Comparison of ENCODE assay signal across 3 cellular contexts in the genomic region with DNA sequence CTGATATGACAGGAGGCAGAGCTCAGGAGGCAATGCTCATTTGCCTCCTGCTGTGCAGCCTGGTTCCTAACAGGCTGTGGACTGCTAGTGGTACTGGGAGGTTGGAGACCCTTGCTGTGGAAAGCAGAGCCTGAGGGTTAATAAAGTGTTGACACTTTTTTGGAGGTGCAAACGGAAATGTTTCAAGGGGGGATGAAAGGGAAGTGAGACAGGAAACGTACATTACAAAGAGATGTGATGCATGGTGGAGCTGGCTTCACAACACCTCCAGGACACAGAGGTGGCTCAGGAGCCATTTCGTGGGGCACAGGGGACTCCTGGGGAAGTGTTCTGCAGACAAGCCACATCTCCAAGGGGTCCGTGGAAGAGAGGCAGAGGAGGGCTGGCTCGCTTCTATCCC.
TF ChIP-seq lines count a peak whose summit lies in the region.

No MANE protein-coding gene starts in this region.

TF ChIP-seq in A549, 52 proteins besides CTCF, POLR2A, EP300 and RAD21:
- no peak for TF ChIP-seq KDM5A (IDR thresholded peaks at IDR 0.05)
- TF ChIP-seq HOXA7 (CRISPR knock-in tag; IDR thresholded peaks at IDR 0.05) = no peak
- no peak for TF ChIP-seq EHF (CRISPR knock-in tag; IDR thresholded peaks at IDR 0.05)
- TF ChIP-seq RFX5 (IDR thresholded peaks at IDR 0.05) = no peak
- TF ChIP-seq, protein P1, sequence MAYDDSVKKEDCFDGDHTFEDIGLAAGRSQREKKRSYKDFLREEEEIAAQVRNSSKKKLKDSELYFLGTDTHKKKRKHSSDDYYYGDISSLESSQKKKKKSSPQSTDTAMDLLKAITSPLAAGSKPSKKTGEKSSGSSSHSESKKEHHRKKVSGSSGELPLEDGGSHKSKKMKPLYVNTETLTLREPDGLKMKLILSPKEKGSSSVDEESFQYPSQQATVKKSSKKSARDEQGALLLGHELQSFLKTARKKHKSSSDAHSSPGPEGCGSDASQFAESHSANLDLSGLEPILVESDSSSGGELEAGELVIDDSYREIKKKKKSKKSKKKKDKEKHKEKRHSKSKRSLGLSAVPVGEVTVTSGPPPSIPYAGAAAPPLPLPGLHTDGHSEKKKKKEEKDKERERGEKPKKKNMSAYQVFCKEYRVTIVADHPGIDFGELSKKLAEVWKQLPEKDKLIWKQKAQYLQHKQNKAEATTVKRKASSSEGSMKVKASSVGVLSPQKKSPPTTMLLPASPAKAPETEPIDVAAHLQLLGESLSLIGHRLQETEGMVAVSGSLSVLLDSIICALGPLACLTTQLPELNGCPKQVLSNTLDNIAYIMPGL (CRISPR knock-in tag; IDR thresholded peaks at IDR 0.05; ENCODE audit: borderline replicate concordance) = no peak
- TF ChIP-seq FOSL2 (IDR thresholded peaks at IDR 0.05) = no peak
- no peak for TF ChIP-seq FOSL2 (CRISPR knock-in tag; IDR thresholded peaks at IDR 0.05)
- no peak for TF ChIP-seq SREBF2 (IDR thresholded peaks at IDR 0.05)
- no peak for TF ChIP-seq HOXB13 (CRISPR knock-in tag; IDR thresholded peaks at IDR 0.05; ENCODE audit: low read depth)
- TF ChIP-seq PHF8 (IDR thresholded peaks at IDR 0.05; ENCODE audit: borderline replicate concordance, low read depth) = no peak
- no peak for TF ChIP-seq BCL3 (IDR thresholded peaks at IDR 0.05)
- TF ChIP-seq JUN (IDR thresholded peaks at IDR 0.05) = no peak
- no peak for TF ChIP-seq SMC3 (IDR thresholded peaks at IDR 0.05)
- TF ChIP-seq, protein P2, sequence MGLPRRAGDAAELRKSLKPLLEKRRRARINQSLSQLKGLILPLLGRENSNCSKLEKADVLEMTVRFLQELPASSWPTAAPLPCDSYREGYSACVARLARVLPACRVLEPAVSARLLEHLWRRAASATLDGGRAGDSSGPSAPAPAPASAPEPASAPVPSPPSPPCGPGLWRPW (IDR thresholded peaks at IDR 0.05) = no peak
- TF ChIP-seq BHLHE40 (IDR thresholded peaks at IDR 0.05; ENCODE audit: low read depth, low read length) = no peak
- TF ChIP-seq CEBPB (IDR thresholded peaks at IDR 0.05) = no peak
- TF ChIP-seq ZNF302 (CRISPR knock-in tag; IDR thresholded peaks at IDR 0.05) = no peak
- no peak for TF ChIP-seq POLR2AphosphoS2 (conservative IDR thresholded peaks at IDR 0.05; ENCODE audit: low read length)
- TF ChIP-seq CBX8 (IDR thresholded peaks at IDR 0.05) = no peak
- TF ChIP-seq, protein P3, sequence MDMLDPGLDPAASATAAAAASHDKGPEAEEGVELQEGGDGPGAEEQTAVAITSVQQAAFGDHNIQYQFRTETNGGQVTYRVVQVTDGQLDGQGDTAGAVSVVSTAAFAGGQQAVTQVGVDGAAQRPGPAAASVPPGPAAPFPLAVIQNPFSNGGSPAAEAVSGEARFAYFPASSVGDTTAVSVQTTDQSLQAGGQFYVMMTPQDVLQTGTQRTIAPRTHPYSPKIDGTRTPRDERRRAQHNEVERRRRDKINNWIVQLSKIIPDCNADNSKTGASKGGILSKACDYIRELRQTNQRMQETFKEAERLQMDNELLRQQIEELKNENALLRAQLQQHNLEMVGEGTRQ (IDR thresholded peaks at IDR 0.05) = no peak
- TF ChIP-seq MYC (IDR thresholded peaks at IDR 0.05; ENCODE audit: borderline replicate concordance, low read length) = no peak

TF ChIP-seq in IMR-90, 13 proteins besides CTCF, POLR2A, EP300 and RAD21:
- TF ChIP-seq RFX5 (IDR thresholded peaks at IDR 0.05; ENCODE audit: low read depth, low read length) = no peak
- TF ChIP-seq MAFK (IDR thresholded peaks at IDR 0.05; ENCODE audit: low read depth, low read length) = no peak
- no peak for TF ChIP-seq CHD1 (IDR thresholded peaks at IDR 0.05; ENCODE audit: low read depth, low read length)
- TF ChIP-seq CEBPB (IDR thresholded peaks at IDR 0.05; ENCODE audit: low read depth, low read length) = no peak
- TF ChIP-seq BHLHE40 (IDR thresholded peaks at IDR 0.05; ENCODE audit: low read depth, low read length) = no peak
- TF ChIP-seq MXI1 (IDR thresholded peaks at IDR 0.05; ENCODE audit: borderline replicate concordance, low read depth, low read length) = no peak
- no peak for TF ChIP-seq ELK1 (IDR thresholded peaks at IDR 0.05; ENCODE audit: borderline replicate concordance, low read depth, low read length)
- TF ChIP-seq FOS (IDR thresholded peaks at IDR 0.05; ENCODE audit: low read depth, low read length) = no peak
- TF ChIP-seq, protein P3 (IDR thresholded peaks at IDR 0.05; ENCODE audit: low read depth, low read length) = no peak
- TF ChIP-seq NFE2L2 (IDR thresholded peaks at IDR 0.05; ENCODE audit: low read depth, low read length) = no peak
- TF ChIP-seq RCOR1 (IDR thresholded peaks at IDR 0.05; ENCODE audit: insufficient replicate concordance, low read length) = no peak
- no peak for TF ChIP-seq SMC3 (IDR thresholded peaks at IDR 0.05; ENCODE audit: low read depth, low read length)
- no peak for TF ChIP-seq MAZ (IDR thresholded peaks at IDR 0.05; ENCODE audit: borderline replicate concordance, low read depth, low read length)

TF ChIP-seq in WTC11, 78 proteins besides CTCF, POLR2A, EP300 and RAD21:
- TF ChIP-seq, protein P4, sequence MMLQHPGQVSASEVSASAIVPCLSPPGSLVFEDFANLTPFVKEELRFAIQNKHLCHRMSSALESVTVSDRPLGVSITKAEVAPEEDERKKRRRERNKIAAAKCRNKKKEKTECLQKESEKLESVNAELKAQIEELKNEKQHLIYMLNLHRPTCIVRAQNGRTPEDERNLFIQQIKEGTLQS (CRISPR knock-in tag; conservative IDR thresholded peaks at IDR 0.05) = no peak
- TF ChIP-seq ZNF138 (CRISPR knock-in tag; conservative IDR thresholded peaks at IDR 0.05) (no peak), ZNF317 (CRISPR knock-in tag; IDR thresholded peaks at IDR 0.05; ENCODE audit: borderline replicate concordance, low read depth) (no peak), USF1 (CRISPR knock-in tag; IDR thresholded peaks at IDR 0.05) (no peak), ZNF232 (CRISPR knock-in tag; IDR thresholded peaks at IDR 0.05) (no peak), ZNF416 (CRISPR knock-in tag; IDR thresholded peaks at IDR 0.05) (no peak), ZMAT4 (CRISPR knock-in tag; IDR thresholded peaks at IDR 0.05) (no peak), GABPB1 (CRISPR knock-in tag; IDR thresholded peaks at IDR 0.05) (no peak), ELF4 (CRISPR knock-in tag; IDR thresholded peaks at IDR 0.05; ENCODE audit: low read depth) (no peak), CBFB (CRISPR knock-in tag; IDR thresholded peaks at IDR 0.05; ENCODE audit: low read depth) (no peak), FOXJ3 (CRISPR knock-in tag; IDR thresholded peaks at IDR 0.05; ENCODE audit: borderline replicate concordance) (no peak), FOXK1 (CRISPR knock-in tag; IDR thresholded peaks at IDR 0.05) (no peak), ETV6 (CRISPR knock-in tag; IDR thresholded peaks at IDR 0.05) (no peak), NFYB (CRISPR knock-in tag; conservative IDR thresholded peaks at IDR 0.05; ENCODE audit: low read depth) (no peak)
- TF ChIP-seq, protein P5, sequence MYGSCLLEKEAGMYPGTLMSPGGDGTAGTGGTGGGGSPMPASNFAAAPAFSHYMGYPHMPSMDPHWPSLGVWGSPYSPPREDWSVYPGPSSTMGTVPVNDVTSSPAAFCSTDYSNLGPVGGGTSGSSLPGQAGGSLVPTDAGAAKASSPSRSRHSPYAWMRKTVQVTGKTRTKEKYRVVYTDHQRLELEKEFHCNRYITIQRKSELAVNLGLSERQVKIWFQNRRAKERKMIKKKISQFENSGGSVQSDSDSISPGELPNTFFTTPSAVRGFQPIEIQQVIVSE (CRISPR knock-in tag; IDR thresholded peaks at IDR 0.05; ENCODE audit: borderline replicate concordance) = no peak
- TF ChIP-seq, protein P3 (CRISPR knock-in tag; IDR thresholded peaks at IDR 0.05) = no peak
- TF ChIP-seq, protein P6, sequence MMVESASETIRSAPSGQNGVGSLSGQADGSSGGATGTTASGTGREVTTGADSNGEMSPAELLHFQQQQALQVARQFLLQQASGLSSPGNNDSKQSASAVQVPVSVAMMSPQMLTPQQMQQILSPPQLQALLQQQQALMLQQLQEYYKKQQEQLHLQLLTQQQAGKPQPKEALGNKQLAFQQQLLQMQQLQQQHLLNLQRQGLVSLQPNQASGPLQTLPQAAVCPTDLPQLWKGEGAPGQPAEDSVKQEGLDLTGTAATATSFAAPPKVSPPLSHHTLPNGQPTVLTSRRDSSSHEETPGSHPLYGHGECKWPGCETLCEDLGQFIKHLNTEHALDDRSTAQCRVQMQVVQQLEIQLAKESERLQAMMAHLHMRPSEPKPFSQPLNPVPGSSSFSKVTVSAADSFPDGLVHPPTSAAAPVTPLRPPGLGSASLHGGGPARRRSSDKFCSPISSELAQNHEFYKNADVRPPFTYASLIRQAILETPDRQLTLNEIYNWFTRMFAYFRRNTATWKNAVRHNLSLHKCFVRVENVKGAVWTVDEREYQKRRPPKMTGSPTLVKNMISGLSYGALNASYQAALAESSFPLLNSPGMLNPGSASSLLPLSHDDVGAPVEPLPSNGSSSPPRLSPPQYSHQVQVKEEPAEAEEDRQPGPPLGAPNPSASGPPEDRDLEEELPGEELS (CRISPR knock-in tag; IDR thresholded peaks at IDR 0.05) = no peak
- TF ChIP-seq, protein P7, sequence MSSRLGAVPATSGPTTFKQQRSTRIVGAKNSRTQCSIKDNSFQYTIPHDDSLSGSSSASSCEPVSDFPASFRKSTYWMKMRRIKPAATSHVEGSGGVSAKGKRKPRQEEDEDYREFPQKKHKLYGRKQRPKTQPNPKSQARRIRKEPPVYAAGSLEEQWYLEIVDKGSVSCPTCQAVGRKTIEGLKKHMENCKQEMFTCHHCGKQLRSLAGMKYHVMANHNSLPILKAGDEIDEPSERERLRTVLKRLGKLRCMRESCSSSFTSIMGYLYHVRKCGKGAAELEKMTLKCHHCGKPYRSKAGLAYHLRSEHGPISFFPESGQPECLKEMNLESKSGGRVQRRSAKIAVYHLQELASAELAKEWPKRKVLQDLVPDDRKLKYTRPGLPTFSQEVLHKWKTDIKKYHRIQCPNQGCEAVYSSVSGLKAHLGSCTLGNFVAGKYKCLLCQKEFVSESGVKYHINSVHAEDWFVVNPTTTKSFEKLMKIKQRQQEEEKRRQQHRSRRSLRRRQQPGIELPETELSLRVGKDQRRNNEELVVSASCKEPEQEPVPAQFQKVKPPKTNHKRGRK (CRISPR knock-in tag; IDR thresholded peaks at IDR 0.05; ENCODE audit: borderline replicate concordance) = no peak
